ENCODE assay signal across 12 cellular contexts in genomic region chr3:45054196-45054857, GRCh38. TPM values are rescaled to one million over a fixed set of nuclear protein-coding genes. Genes with fewer than 3 reads are reported as not detected.
A peak's percentile ranks its signal among the peaks of the same experiment; 100 is the strongest.
DNase-seq lines count a peak whose midpoint lies in the region; ATAC-seq and TF ChIP-seq lines count a peak whose summit lies in the region.
"Had no signal": no experiment of that assay in that cellular context is flagged by ENCODE, and none has a peak within 500 bp of the region (broad histone marks: within the 10 kb centered on the region; RNA-seq: fewer than 3 reads in every experiment).

No MANE protein-coding gene starts in this region.

- no peaks in the 10 kb centered on the region for H3K9me3 ChIP-seq in osteoblast (ENCODE audit: low read depth, low read length)
- H3K9me3 ChIP-seq: Caco-2 had no signal

- H3K36me3 Mint-ChIP-seq in stimulated activated memory B cell treated with anti-CD40 and anti-IgM and Interleukin-4, amounts not matched to agents 10 μg/mL and 1 μg/mL and 100 μg/mL, for 72 hours = no peaks in the 10 kb centered on the region
- H3K36me3 Mint-ChIP-seq: activated naive CD4-positive, alpha-beta T cell treated with anti-CD3 and anti-CD28 coated beads, Interleukin-2, amount 10 ng/mL, durations not matched to agents 7 days and 5 days had no signal

- H4K20me1 ChIP-seq in osteoblast (ENCODE audit: insufficient read depth, low read length) = no peaks in the 10 kb centered on the region

- H3K79me2 ChIP-seq in osteoblast (ENCODE audit: insufficient read depth, low read length) = no peaks in the 10 kb centered on the region

- H3K9me3 Mint-ChIP-seq in stimulated activated memory B cell treated with anti-CD40 and anti-IgM and Interleukin-4, amounts not matched to agents 10 μg/mL and 1 μg/mL and 100 μg/mL, for 72 hours = no peaks in the 10 kb centered on the region
- H3K9me3 Mint-ChIP-seq: activated naive CD4-positive, alpha-beta T cell treated with anti-CD3 and anti-CD28 coated beads, Interleukin-2, amount 10 ng/mL, durations not matched to agents 7 days and 5 days had no signal

- no peak for TF ChIP-seq CTCF in AG10803 (conservative IDR thresholded peaks at IDR 0.05; ENCODE audit: low read length)
- no peak for TF ChIP-seq CTCF in cardiac fibroblast (IDR thresholded peaks at IDR 0.05; ENCODE audit: low read depth, low read length)
- TF ChIP-seq CTCF in osteoblast (IDR thresholded peaks at IDR 0.05; ENCODE audit: extremely low read depth, low read depth, low read length) = no peak

- no peaks in the 10 kb centered on the region for H3K4me1 Mint-ChIP-seq in stimulated activated memory B cell treated with anti-CD40 and anti-IgM and Interleukin-4, amounts not matched to agents 10 μg/mL and 1 μg/mL and 100 μg/mL, for 72 hours

- H3K4me3 ChIP-seq in AG10803 (ENCODE audit: low read length) (no peak overlapping the region), cardiac fibroblast (replicated peaks in 1 of 2; ENCODE audit: low read depth in 2 of 2, low read length in 2 of 2) (no peak overlapping the region), osteoblast (ENCODE audit: insufficient read depth, low read length) (no peak overlapping the region)

- H3K36me3 ChIP-seq in osteoblast (ENCODE audit: insufficient read depth, low read length) = no peaks in the 10 kb centered on the region

- DNase-seq in AG10803 (ENCODE audit: low read depth) (peak; percentile 98), HS-27A (ENCODE audit: low read depth) (peak; percentile 54), cardiac fibroblast (ENCODE audit: low read depth in 2 of 2) (peak; percentile 84 to 88), osteoblast (ENCODE audit: insufficient read length, low spot score, missing footprints) (no peak), NCI-H526 (lab: John Stamatoyannopoulos, UW) (no peak)
- no peak for DNase-seq in stimulated activated CD4-positive, alpha-beta T cell treated with anti-CD3 and anti-CD28 coated beads, Interleukin-1b, Interleukin-23, amount 100 ng/mL, for 48 hours
- DNase-seq: activated naive CD4-positive, alpha-beta T cell treated with anti-CD3 and anti-CD28 coated beads, Interleukin-2, amount 10 ng/mL, durations not matched to agents 7 days and 5 days; Caco-2; NCI-H2171; SHP77 had no signal

- H3K27ac Mint-ChIP-seq in stimulated activated memory B cell treated with anti-CD40 and anti-IgM and Interleukin-4, amounts not matched to agents 10 μg/mL and 1 μg/mL and 100 μg/mL, for 72 hours = no peak overlapping the region
- H3K27ac Mint-ChIP-seq: activated naive CD4-positive, alpha-beta T cell treated with anti-CD3 and anti-CD28 coated beads, Interleukin-2, amount 10 ng/mL, durations not matched to agents 7 days and 5 days had no signal

- H3K4me2 ChIP-seq in osteoblast (ENCODE audit: insufficient read depth, low read length) = peak overlapping the region; percentile 23

- ATAC-seq in stimulated activated memory B cell treated with anti-CD40 and anti-IgM and Interleukin-4, amounts not matched to agents 10 μg/mL and 1 μg/mL and 100 μg/mL, for 72 hours = no peak
- ATAC-seq in GM18498 (IDR thresholded peaks at IDR 0.05; ENCODE audit: unreplicated experiment) = no peak

- no peak overlapping the region for H2AFZ ChIP-seq in osteoblast (ENCODE audit: low read length)

- peaks cover 37% of the 10 kb centered on the region for H3K4me1 ChIP-seq in osteoblast (ENCODE audit: insufficient read depth, low read length)

- H3K4me3 Mint-ChIP-seq in stimulated activated memory B cell treated with anti-CD40 and anti-IgM and Interleukin-4, amounts not matched to agents 10 μg/mL and 1 μg/mL and 100 μg/mL, for 72 hours = no peak overlapping the region
- H3K4me3 Mint-ChIP-seq: activated naive CD4-positive, alpha-beta T cell treated with anti-CD3 and anti-CD28 coated beads, Interleukin-2, amount 10 ng/mL, durations not matched to agents 7 days and 5 days had no signal

- H3K27ac ChIP-seq in osteoblast (ENCODE audit: low read depth, low read length) = peak overlapping the region; percentile 81

- peaks cover 36% of the 10 kb centered on the region for H3K27me3 Mint-ChIP-seq in stimulated activated memory B cell treated with anti-CD40 and anti-IgM and Interleukin-4, amounts not matched to agents 10 μg/mL and 1 μg/mL and 100 μg/mL, for 72 hours

- no peaks in the 10 kb centered on the region for H3K27me3 ChIP-seq in osteoblast (ENCODE audit: insufficient read depth, low read length)

RNA-seq across cellular contexts. Expression of gene CLEC3B, which starts 28.2 kb away (rescaled TPM):
- total RNA-seq in osteoblast = 48.9 and 52.5 TPM in 2 replicates

Comparison
In these comparisons a context has a peak if more than half of its experiments do, and no peak if none do; other contexts are left out.
1. DNase-seq: peak in AG10803 (single experiment), HS-27A (single experiment) and cardiac fibroblast (2 of 2); none in osteoblast (single experiment), stimulated activated CD4-positive, alpha-beta T cell treated with anti-CD3 and anti-CD28 coated beads, Interleukin-1b, Interleukin-23, amount 100 ng/mL, for 48 hours (single experiment) and NCI-H526 (0 of 2).